Comparison of ENCODE assay signal across 35 cellular contexts in the genomic region with DNA sequence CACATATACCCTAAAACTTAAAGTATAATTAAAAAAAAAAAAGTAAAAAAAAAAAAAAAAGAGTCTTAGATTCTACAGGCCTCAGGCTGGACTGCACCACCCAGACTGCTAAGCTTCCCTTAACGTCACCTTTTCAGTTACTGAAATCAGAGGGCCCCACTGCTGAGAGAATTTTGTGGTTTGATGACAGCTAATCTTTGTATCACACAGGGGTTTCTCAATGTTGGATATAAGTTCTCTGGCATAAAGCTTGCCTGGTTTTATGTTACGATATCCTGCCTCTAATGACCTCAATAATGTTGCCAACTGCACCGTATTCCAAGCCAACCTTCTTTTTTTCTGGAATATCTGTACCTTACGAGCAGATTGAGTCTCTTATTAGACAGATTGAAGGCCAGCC. TPM values are rescaled to one million over a fixed set of nuclear protein-coding genes. Genes with fewer than 3 reads are reported as not detected.
"Had no signal": no experiment of that assay in that cellular context is flagged by ENCODE, and none has a peak within 500 bp of the region (broad histone marks: within the 10 kb centered on the region; RNA-seq: fewer than 3 reads in every experiment).

No MANE protein-coding gene starts in this region.

- ATAC-seq: activated CD8-positive, alpha-beta T cell treated with anti-CD3 and anti-CD28 coated beads for 36 hours; activated T-cell treated with anti-CD3 and anti-CD28 coated beads, Interleukin-2, amount 50 U/mL, for 4 hours; activated T-helper 17 cell treated with anti-CD3 and anti-CD28 coated beads, Interleukin-2, amount 50 U/mL, for 72 hours; left colon; stimulated activated memory B cell treated with anti-CD40 and anti-IgM and Interleukin-4, amounts not matched to agents 10 μg/mL and 1 μg/mL and 100 μg/mL, for 72 hours; stimulated activated naive CD8-positive, alpha-beta T cell treated with anti-CD3 and anti-CD28 coated beads, Interleukin-15, amount 100 ng/mL, for 72 hours; T-helper 17 cell; upper lobe of right lung; WTC11 had no signal

- H3K9me3 Mint-ChIP-seq: activated CD8-positive, alpha-beta T cell treated with anti-CD3 and anti-CD28 coated beads for 36 hours; activated T-cell treated with anti-CD3 and anti-CD28 coated beads, Interleukin-2, amount 50 U/mL, for 4 hours; brain had no signal

- H3K9me3 ChIP-seq: esophagus muscularis mucosa, ovary, sigmoid colon, tibial artery, upper lobe of right lung had no signal

- H3K36me3 Mint-ChIP-seq: brain; immature natural killer cell; mesothelial cell of epicardium; naive B cell; stimulated activated memory B cell treated with anti-CD40 and anti-IgM and Interleukin-4, amounts not matched to agents 10 μg/mL and 1 μg/mL and 100 μg/mL, for 72 hours had no signal

- H3K27me3 ChIP-seq: esophagus muscularis mucosa, ovary, sigmoid colon, tibial artery, upper lobe of right lung had no signal

- H3K27me3 Mint-ChIP-seq: activated CD8-positive, alpha-beta T cell treated with anti-CD3 and anti-CD28 coated beads for 36 hours; activated T-helper 17 cell treated with anti-CD3 and anti-CD28 coated beads, Interleukin-2, amount 50 U/mL, for 72 hours; dendritic cell treated with granulocyte-macrophage colony-stimulating factor and Interleukin-4, amounts not matched to agents 40 ng/mL and 50 ng/mL, for 4 days; naive B cell; progenitor cell of endocrine pancreas; stimulated activated memory B cell treated with anti-CD40 and anti-IgM and Interleukin-4, amounts not matched to agents 10 μg/mL and 1 μg/mL and 100 μg/mL, for 72 hours; stimulated activated naive CD8-positive, alpha-beta T cell treated with anti-CD3 and anti-CD28 coated beads, Interleukin-15, amount 100 ng/mL, for 72 hours; T-helper 17 cell had no signal

- H3K4me2 ChIP-seq: smooth muscle cell had no signal

- H3K36me3 ChIP-seq: esophagus muscularis mucosa, ovary, sigmoid colon, tibial artery, upper lobe of right lung had no signal

- H3K4me1 Mint-ChIP-seq: activated T-helper 17 cell treated with anti-CD3 and anti-CD28 coated beads, Interleukin-2, amount 50 U/mL, for 72 hours; brain; endodermal cell; immature natural killer cell; mesothelial cell of epicardium; naive B cell; stimulated activated memory B cell treated with anti-CD40 and anti-IgM and Interleukin-4, amounts not matched to agents 10 μg/mL and 1 μg/mL and 100 μg/mL, for 72 hours; stimulated activated naive CD8-positive, alpha-beta T cell treated with anti-CD3 and anti-CD28 coated beads, Interleukin-15, amount 100 ng/mL, for 72 hours; T-helper 17 cell had no signal

- H3K4me1 ChIP-seq: sigmoid colon, upper lobe of right lung had no signal

- H3K4me3 ChIP-seq: esophagus muscularis mucosa, ovary, sigmoid colon, smooth muscle cell, tibial artery, upper lobe of right lung had no signal

- H3K27ac ChIP-seq: esophagus muscularis mucosa, ovary, sigmoid colon, tibial artery, upper lobe of right lung had no signal

- H3K4me3 Mint-ChIP-seq: activated CD8-positive, alpha-beta T cell treated with anti-CD3 and anti-CD28 coated beads for 36 hours; activated T-cell treated with anti-CD3 and anti-CD28 coated beads, Interleukin-2, amount 50 U/mL, for 4 hours; activated T-helper 17 cell treated with anti-CD3 and anti-CD28 coated beads, Interleukin-2, amount 50 U/mL, for 72 hours; brain; dendritic cell treated with granulocyte-macrophage colony-stimulating factor and Interleukin-4, amounts not matched to agents 40 ng/mL and 50 ng/mL, for 4 days; endodermal cell; immature natural killer cell; mesothelial cell of epicardium; naive B cell; stimulated activated memory B cell treated with anti-CD40 and anti-IgM and Interleukin-4, amounts not matched to agents 10 μg/mL and 1 μg/mL and 100 μg/mL, for 72 hours; stimulated activated naive CD8-positive, alpha-beta T cell treated with anti-CD3 and anti-CD28 coated beads, Interleukin-15, amount 100 ng/mL, for 72 hours; T-helper 17 cell; WTC11 had no signal

- H3K27ac Mint-ChIP-seq: activated CD8-positive, alpha-beta T cell treated with anti-CD3 and anti-CD28 coated beads for 36 hours; activated T-helper 17 cell treated with anti-CD3 and anti-CD28 coated beads, Interleukin-2, amount 50 U/mL, for 72 hours; brain; dendritic cell treated with granulocyte-macrophage colony-stimulating factor and Interleukin-4, amounts not matched to agents 40 ng/mL and 50 ng/mL, for 4 days; endodermal cell; immature natural killer cell; mesothelial cell of epicardium; naive B cell; progenitor cell of endocrine pancreas; stimulated activated memory B cell treated with anti-CD40 and anti-IgM and Interleukin-4, amounts not matched to agents 10 μg/mL and 1 μg/mL and 100 μg/mL, for 72 hours; stimulated activated naive CD8-positive, alpha-beta T cell treated with anti-CD3 and anti-CD28 coated beads, Interleukin-15, amount 100 ng/mL, for 72 hours; T-helper 17 cell; WTC11 had no signal

- DNase-seq: activated CD4-positive, alpha-beta T cell treated with anti-CD3 and anti-CD28 coated beads, Interleukin-2, amount 50 U/mL, for 1 hour; activated CD8-positive, alpha-beta T cell treated with anti-CD3 and anti-CD28 coated beads for 36 hours; activated gamma-delta T cell treated with Interleukin-2 at 50 U/mL for 16 hours; activated naive CD4-positive, alpha-beta T cell treated with anti-CD3 and anti-CD28 coated beads, Interleukin-2, amount 50 U/mL, for 16 hours; activated T-cell treated with anti-CD3 and anti-CD28 coated beads, Interleukin-2, amount 50 U/mL, for 4 hours; central memory CD4-positive, alpha-beta T cell; endodermal cell; foreskin fibroblast; head of caudate nucleus; hippocampal formation; immature natural killer cell; kidney; left colon; naive B cell; ovary; retina; sigmoid colon; stimulated activated CD4-positive, alpha-beta T cell treated with anti-CD3 and anti-CD28 coated beads, Interleukin-1b, Interleukin-23, amount 100 ng/mL, for 48 hours; stimulated activated CD4-positive, alpha-beta T cell treated with anti-CD3 and anti-CD28 coated beads, Interleukin-4, amount 100 ng/mL, for 4 hours; stimulated activated CD8-positive, alpha-beta memory T cell treated with anti-CD3 and anti-CD28 coated beads, Interleukin-4, amount 100 ng/mL, for 48 hours; stimulated activated naive CD8-positive, alpha-beta T cell treated with anti-CD3 and anti-CD28 coated beads, Interleukin-15, amount 100 ng/mL, for 72 hours; substantia nigra; T-helper 17 cell; T1000; tibial artery; upper lobe of right lung had no signal

RNA-seq across cellular contexts. Expression of gene C6, which starts 43.1 kb away (rescaled TPM):
- total RNA-seq: activated CD8-positive, alpha-beta T cell treated with anti-CD3 and anti-CD28 coated beads for 36 hours; activated T-helper 17 cell treated with anti-CD3 and anti-CD28 coated beads, Interleukin-2, amount 50 U/mL, for 72 hours; smooth muscle cell; T-helper 17 cell had no signal
- polyA plus RNA-seq: immature natural killer cell, smooth muscle cell had no signal
